In genomic region chr5:34658023-34658422, GRCh38 we compare ENCODE assay signal across 8 cellular contexts. TPM values are rescaled to one million over a fixed set of nuclear protein-coding genes. Genes with fewer than 3 reads are reported as not detected.
DNase-seq lines count a peak whose midpoint lies in the region; ATAC-seq, FAIRE-seq and TF ChIP-seq lines count a peak whose summit lies in the region.

No MANE protein-coding gene starts in this region.

- H2BK12ac ChIP-seq in mesenchymal stem cell (ENCODE audit: low read length in 2 of 2), result no peak overlapping the region

- no peak overlapping the region for H2AK5ac ChIP-seq in mesenchymal stem cell (ENCODE audit: low read length, severe bottlenecking)

- H3K4me1 ChIP-seq in HEK293 (ENCODE audit: control insufficient read depth, insufficient read depth, low read length) (peaks cover 4% of the 10 kb centered on the region), K562 (replicated peaks in 1 of 2; ENCODE audit: control insufficient read depth in 2 of 2, insufficient read depth in 2 of 2, low read length in 2 of 2) (peaks cover 21% of the 10 kb centered on the region in 2 experiments; a peak in 4 of 5 replicates), mesenchymal stem cell (ENCODE audit: control insufficient read depth, insufficient read depth, low read depth, low read length) (peaks cover 15% of the 10 kb centered on the region)

- POLR2A ChIA-PET in HEK293 (lab: Yijun Ruan, JAX) (interaction anchor here (1.2 kb wide), 1 partner anchor 29 kb away, joined by 6 read pairs; no protein-coding TSS in a partner anchor), K562 (lab: Yijun Ruan, JAX) (interaction anchor here (1.2 kb wide), 2 partner anchors 9 to 13 kb away, joined by 3 read pairs; no protein-coding TSS in a partner anchor)

- H3K18ac ChIP-seq in mesenchymal stem cell (ENCODE audit: low read depth in 1 of 2, low read length in 2 of 2), result no peak overlapping the region

- H3K79me1 ChIP-seq in mesenchymal stem cell (replicated peaks; ENCODE audit: low read length, poor library complexity, severe bottlenecking), result peaks cover 2% of the 10 kb centered on the region

- TF ChIP-seq CTCF in HEK293 (tag by site-specific recombination; IDR thresholded peaks at IDR 0.05) (peak; percentile 60), K562 (IDR thresholded peaks at IDR 0.05 in 2 of 3, conservative IDR thresholded peaks at IDR 0.05 in 1 of 3; ENCODE audit: insufficient read depth in 2 of 3, low read depth in 1 of 3, low read length in 3 of 3) (no peak)

- no peak overlapping the region for H4K8ac ChIP-seq in mesenchymal stem cell (ENCODE audit: low read length)

- intact Hi-C loops in K562 (cut with micrococcal nuclease), result loop anchor here (5.0 kb wide), 1 partner anchor 136 kb away; no protein-coding TSS in a partner anchor
- intact Hi-C loops in left colon (cut with DNase I, micrococcal nuclease), result loop anchor here in 1 of 2 donors (5.0 to 10.0 kb wide), 2 partner anchors 133 to 179 kb away; partner anchors contain the start of gene TTC23L

- H3K4me3 ChIP-seq in HEK293 (ENCODE audit: low read depth, low read length) (peak overlapping the region; percentile 84), K562 (no peak overlapping the region), mesenchymal stem cell (ENCODE audit: insufficient read depth in 1 of 2, low read depth in 1 of 2, low read length in 2 of 2) (peak overlapping the region in 1 of 2 experiments; percentile 92)

- in situ Hi-C loops in K562 (cut with MboI), result no loop called here

- H2BK15ac ChIP-seq in mesenchymal stem cell (ENCODE audit: low read depth, poor library complexity, severe bottlenecking), result no peak overlapping the region

- H2BK120ac ChIP-seq in mesenchymal stem cell (ENCODE audit: low read depth, low read length), result no peak overlapping the region

- DNase-seq in AG08396 (ENCODE audit: low spot score) (peak; percentile 43), K562 (ENCODE audit: extremely low read depth in 1 of 4, low spot score in 3 of 4) (peak in 2 of 4 experiments; percentile 67 to 70), mesenchymal stem cell (peak; percentile 53), left colon (no peak), AML-193 (lab: John Stamatoyannopoulos, UW) (no peak), SHP77 treated with DMSO at 0.1 percent for 48 hours (lab: John Stamatoyannopoulos, UW) (no peak)

- H3K9ac ChIP-seq in K562 (ENCODE audit: insufficient read depth in 1 of 2, low read depth in 2 of 2, low read length in 2 of 2), result no peak overlapping the region
- H3K9ac ChIP-seq in mesenchymal stem cell (ENCODE audit: low read length), result peak overlapping the region; percentile 94

- no peaks in the 10 kb centered on the region for H3K9me1 ChIP-seq in K562 (ENCODE audit: control insufficient read depth, insufficient read depth, low read length)

- H3K4ac ChIP-seq in mesenchymal stem cell (ENCODE audit: low read depth in 1 of 2, low read length in 2 of 2), result no peak overlapping the region

- no peak for TF ChIP-seq EP300 in K562 (IDR thresholded peaks at IDR 0.05; ENCODE audit: low read length)

- WGBS in K562 (ENCODE audit: insufficient coverage, low coverage, missing lambda C conversion rate), result 65% methylated on average over 4 of the region's 4 CpGs
- 17% methylated on average over 3 of the region's 4 CpGs for WGBS in mesenchymal stem cell

- ATAC-seq in K562, result no peak
- no peak for ATAC-seq in left colon
- ATAC-seq in HG03460 (IDR thresholded peaks at IDR 0.05; ENCODE audit: unreplicated experiment), result no peak

- H3K9me3 ChIP-seq in HEK293 (ENCODE audit: control insufficient read depth, insufficient read depth, low read depth, low read length) (no peaks in the 10 kb centered on the region), K562 (replicated peaks; ENCODE audit: control insufficient read depth, insufficient read depth, low read depth, low read length) (no peaks in the 10 kb centered on the region), mesenchymal stem cell (ENCODE audit: control insufficient read depth, low read length) (no peaks in the 10 kb centered on the region)

- no peaks in the 10 kb centered on the region for H3K27me3 ChIP-seq in K562 (ENCODE audit: control insufficient read depth in 2 of 2, insufficient read depth in 2 of 2, low read length in 2 of 2)
- H3K27me3 ChIP-seq in mesenchymal stem cell (ENCODE audit: control insufficient read depth in 1 of 2, insufficient read depth in 1 of 2, low read length in 2 of 2), result no peaks in the 10 kb centered on the region

- BruUV-seq in K562 (replicated peaks; lab: Mats Ljungman, UMichigan), result TSS peak; percentile 34

- no peak overlapping the region for H4K91ac ChIP-seq in mesenchymal stem cell (ENCODE audit: low read length)

- no peak for TF ChIP-seq RAD21 in K562 (CRISPR knock-in tag; conservative IDR thresholded peaks at IDR 0.05 in 1 of 2, IDR thresholded peaks at IDR 0.05 in 1 of 2)

- no peak for FAIRE-seq in K562 (lab: Jason Lieb, UNC)

- CTCF ChIA-PET in HEK293 (lab: Yijun Ruan, JAX) (interaction anchor here (0.7 kb wide), 2 partner anchors 53 to 76 kb away, joined by 3 read pairs; no protein-coding TSS in a partner anchor), K562 (lab: Yijun Ruan, JAX; ENCODE audit: low intra/inter-chr PET ratio) (no interaction called here)

- peaks cover 48% of the 10 kb centered on the region for H3K79me2 ChIP-seq in K562 (ENCODE audit: control insufficient read depth, insufficient read depth, low read length)

- H3K4me2 ChIP-seq in K562 (ENCODE audit: insufficient read depth, low read length) (no peak overlapping the region), mesenchymal stem cell (ENCODE audit: low read length, poor library complexity, severe bottlenecking) (peak overlapping the region; percentile 73)

- H3K23ac ChIP-seq in mesenchymal stem cell (ENCODE audit: low read length in 2 of 2), result no peak overlapping the region

- H3K36me3 ChIP-seq in HEK293 (ENCODE audit: control insufficient read depth in 2 of 2, insufficient read depth in 1 of 2, low read length in 2 of 2) (peaks cover 11 to 13% of the 10 kb centered on the region in 2 experiments), K562 (ENCODE audit: control insufficient read depth, insufficient read depth, low read length) (0 out of 3 replicates have a peak, but pooled peaks cover 2% of the 10 kb centered on the region), mesenchymal stem cell (ENCODE audit: control insufficient read depth in 1 of 2, insufficient read depth in 2 of 2, low read depth in 1 of 2, low read length in 2 of 2) (peaks cover 7 to 23% of the 10 kb centered on the region in 2 experiments)

- peaks cover 4% of the 10 kb centered on the region; the same call in 1 of the 2 replicates for H4K20me1 ChIP-seq in K562 (replicated peaks; ENCODE audit: control insufficient read depth, insufficient read depth, low read length)

- no peak overlapping the region for H3K14ac ChIP-seq in mesenchymal stem cell (ENCODE audit: low read length in 2 of 2)

- H2AFZ ChIP-seq in K562 (ENCODE audit: low read depth, low read length) (no peak overlapping the region), mesenchymal stem cell (ENCODE audit: low read depth, low read length) (no peak overlapping the region)

- H2BK5ac ChIP-seq in mesenchymal stem cell (ENCODE audit: low read depth, low read length, poor library complexity, severe bottlenecking), result no peak overlapping the region

- H3K27ac ChIP-seq in HEK293 (ENCODE audit: extremely low read depth, low read depth, low read length) (no peak overlapping the region; the same call in 1 of the 2 replicates), K562 (ENCODE audit: extremely low read depth, low read depth, low read length) (no peak overlapping the region), mesenchymal stem cell (ENCODE audit: low read length, poor library complexity, severe bottlenecking) (peak overlapping the region; percentile 95)

- TF ChIP-seq POLR2A in K562 (conservative IDR thresholded peaks at IDR 0.05), result no peak

TF ChIP-seq in HEK293, 187 proteins besides CTCF, POLR2A, EP300 and RAD21 (continues in another document):
- peak; percentile 23; the same call in 1 of the 2 replicates for TF ChIP-seq ZNF580 (tag by site-specific recombination; IDR thresholded peaks at IDR 0.05)
- no peak for TF ChIP-seq ZNF292 (tag by site-specific recombination; IDR thresholded peaks at IDR 0.05; ENCODE audit: borderline replicate concordance, low read depth)
- TF ChIP-seq ZNF48 (tag by site-specific recombination; IDR thresholded peaks at IDR 0.05), result no peak

TF ChIP-seq in K562, 482 proteins besides CTCF, POLR2A, EP300 and RAD21 (continues in another document):
- no peak for TF ChIP-seq MAX (CRISPR knock-in tag; IDR thresholded peaks at IDR 0.05)
- no peak for TF ChIP-seq ZBTB43 (CRISPR knock-in tag; IDR thresholded peaks at IDR 0.05)

RNA-seq across cellular contexts. Expression of gene RAI14, which starts 1.9 kb away (rescaled TPM):
- total RNA-seq in K562 (2011; cell fraction: chromatin; rRNA removed; ENCODE audit: low replicate concordance), result 38.2 and 39.6 TPM in 2 replicates
- total RNA-seq in K562 (2011; cell fraction: nucleolus; rRNA removed), result 12.7 and 17.1 TPM in 2 replicates
- total RNA-seq in K562 (2011; cell fraction: nucleoplasm; rRNA removed), result 23.8 and 35.0 TPM in 2 replicates
- total RNA-seq in K562 (2014; rRNA removed) (26.2 and 28.7 TPM in 2 replicates), K562 (2014; rRNA removed; fragmentation: Illumina TruSeq; extraction: Trizol) (36.6 and 41.5 TPM in 2 replicates), K562 (2015; rRNA removed; fragmentation: Illumina TruSeq; extraction: Trizol) (24.9 and 26.9 TPM in 2 replicates), K562 (2021) (52.4 and 58.6 TPM in 2 replicates), left colon (10 to 100 TPM; 11.3 to 32.2 TPM)
- polyA plus RNA-seq in K562 (2011; rRNA removed) (21.1 and 34.8 TPM in 2 replicates), K562 (2014; fragmentation: Illumina TruSeq; extraction: Trizol) (44.7 and 45.1 TPM in 2 replicates), K562 (2014; fragmentation: Nextera tagmentation; extraction: Ambion mirVana) (10 to 100 TPM; 11.3 to 12.6 TPM), K562 (2014; rRNA removed) (25.8 and 82.5 TPM in 2 replicates)
- polyA plus RNA-seq in K562 (2011; cell fraction: cytosol; rRNA removed), result 16.5 and 29.9 TPM in 2 replicates
- polyA plus RNA-seq in K562 (2011; cell fraction: nucleus; rRNA removed), result 10.9 and 24.1 TPM in 2 replicates
- 17.2 and 23.2 TPM in 2 replicates for polyA plus RNA-seq in K562 (2012)
- 86.8 and 125 TPM in 2 replicates for polyA minus RNA-seq in K562 (2011; rRNA and poly(A)+ RNA removed)
- 23.6 and 23.8 TPM in 2 replicates for polyA minus RNA-seq in K562 (2011; cell fraction: cytosol; rRNA and poly(A)+ RNA removed)
- polyA minus RNA-seq in K562 (2011; cell fraction: nucleus; rRNA and poly(A)+ RNA removed), result 8.6 and 11.3 TPM in 2 replicates
- 100 TPM for polyA plus RNA-seq in mesenchymal stem cell (2013, experiment 1 of 2)
- polyA plus RNA-seq in mesenchymal stem cell (2013, experiment 2 of 2), result 99.7 TPM

Comparison
In these comparisons a context has a peak if more than half of its experiments do, and no peak if none do; other contexts are left out.
1. DNase-seq: peak in AG08396 (single experiment) and mesenchymal stem cell (single experiment); none in left colon (0 of 2), AML-193 (0 of 2) and SHP77 treated with DMSO at 0.1 percent for 48 hours (single experiment).